ENCODE assay signal across 8 cellular contexts in genomic region chr3:39405687-39406367, GRCh38. TPM values are rescaled to one million over a fixed set of nuclear protein-coding genes. Genes with fewer than 3 reads are reported as not detected.
DNase-seq lines count a peak whose midpoint lies in the region; ATAC-seq and TF ChIP-seq lines count a peak whose summit lies in the region.

No MANE protein-coding gene starts in this region.

- POLR2A ChIA-PET in T-cell (lab: Charles Lee), result interaction anchor here (0.6 to 0.7 kb wide), 2 partner anchors 10 to 1049 kb away, joined by 3 to 8 read pairs; no protein-coding TSS in a partner anchor

- H3K27me3 ChIP-seq in GM06990 (replicated peaks; ENCODE audit: control insufficient read depth, insufficient read depth, low read length), result no peaks in the 10 kb centered on the region
- no peaks in the 10 kb centered on the region for H3K27me3 ChIP-seq in rectal smooth muscle tissue (ENCODE audit: control insufficient read depth, insufficient read depth, low read length)

- CTCF ChIA-PET in T-cell (lab: Charles Lee), result interaction anchor here (0.6 to 2.4 kb wide), 7 partner anchors 8 to 903 kb away, joined by 3 to 12 read pairs (median 4); no protein-coding TSS in a partner anchor

- H3K36me3 ChIP-seq in GM06990 (ENCODE audit: control insufficient read depth, insufficient read depth, low read length) (peaks cover 13% of the 10 kb centered on the region), rectal smooth muscle tissue (ENCODE audit: control insufficient read depth, insufficient read depth, low read length) (peaks cover 7% of the 10 kb centered on the region)

- H3K9me3 Mint-ChIP-seq in T-cell, result no peaks in the 10 kb centered on the region

- no peak overlapping the region for H3K9ac ChIP-seq in rectal smooth muscle tissue (ENCODE audit: low read length)

- H3K27ac Mint-ChIP-seq in T-cell, result peak overlapping the region; percentile 93 to 95

- TF ChIP-seq CTCF in GM06990 (IDR thresholded peaks at IDR 0.05; ENCODE audit: insufficient read depth, low read length, poor library complexity, severe bottlenecking) (no peak), fibroblast of pulmonary artery (IDR thresholded peaks at IDR 0.05; ENCODE audit: low read length, missing control alignments) (no peak)

- peak overlapping the region; percentile 89 to 90 (median 90) for H3K4me3 Mint-ChIP-seq in T-cell

- DNase-seq in GM06990 (ENCODE audit: extremely low read depth, insufficient read length), result no peak
- DNase-seq in T-cell, result no peak
- DNase-seq in fibroblast of pulmonary artery (ENCODE audit: low read depth), result no peak
- no peak for DNase-seq in amniotic stem cell (lab: John Stamatoyannopoulos, UW)
- no peak for DNase-seq in SHP77 treated with DMSO at 0.1 percent for 48 hours (lab: John Stamatoyannopoulos, UW)
- DNase-seq in effector CD4-positive, alpha-beta T cell, result no peak

- ATAC-seq in T-cell (replicated peaks in 1 of 4), result no peak
- no peak for ATAC-seq in HG02623 (IDR thresholded peaks at IDR 0.05; ENCODE audit: unreplicated experiment)

- peaks cover 21% of the 10 kb centered on the region for H3K36me3 Mint-ChIP-seq in T-cell

- H3K4me3 ChIP-seq in GM06990 (replicated peaks; ENCODE audit: low read depth, low read length) (peak overlapping the region; percentile 71), fibroblast of pulmonary artery (replicated peaks; ENCODE audit: low read depth, low read length) (peak overlapping the region; percentile 78), rectal smooth muscle tissue (ENCODE audit: low read length) (peak overlapping the region; percentile 99)

- peaks cover 8% of the 10 kb centered on the region for H3K4me1 ChIP-seq in rectal smooth muscle tissue (ENCODE audit: control insufficient read depth, insufficient read depth, low read length)

- H3K4me1 Mint-ChIP-seq in T-cell, result peaks cover 41 to 50% (median 43%) of the 10 kb centered on the region in 3 donors

- H3K27ac ChIP-seq in rectal smooth muscle tissue (ENCODE audit: low read depth, low read length), result peak overlapping the region; percentile 71

- no peaks in the 10 kb centered on the region for H3K27me3 Mint-ChIP-seq in T-cell

RNA-seq across cellular contexts. Expression of gene RPSA, which starts 0.7 kb away (rescaled TPM):
- 1,000 to 10,000 TPM; 1,722 to 2,107 (median 1,965) TPM for total RNA-seq in T-cell

RNA-seq across cellular contexts. Expression of gene SLC25A38, which starts 22.7 kb away (rescaled TPM):
- total RNA-seq in T-cell, result 10 to 100 TPM; 40.2 to 53.6 (median 46.5) TPM
